21 cellular contexts compared by ENCODE assay signal in genomic region chr9:95770653-95771131, GRCh38.
DNase-seq lines count a peak whose midpoint lies in the region; ATAC-seq and TF ChIP-seq lines count a peak whose summit lies in the region.
"Had no signal": no experiment of that assay in that cellular context is flagged by ENCODE, and none has a peak within 500 bp of the region (broad histone marks: within the 10 kb centered on the region; RNA-seq: fewer than 3 reads in every experiment).

No MANE protein-coding gene starts in this region.

- ATAC-seq in HG02870 (IDR thresholded peaks at IDR 0.05; ENCODE audit: unreplicated experiment), result no peak
- no peak for ATAC-seq in GM21447 (IDR thresholded peaks at IDR 0.05; ENCODE audit: unreplicated experiment)
- ATAC-seq: mucosa of descending colon had no signal

- H3K36me3 Mint-ChIP-seq in glutamatergic neuron (ENCODE audit: unreplicated experiment), result no peaks in the 10 kb centered on the region

- H3K9me3 Mint-ChIP-seq in glutamatergic neuron (ENCODE audit: unreplicated experiment), result peaks cover 2% of the 10 kb centered on the region

- H3K27ac Mint-ChIP-seq in glutamatergic neuron (ENCODE audit: unreplicated experiment), result no peak overlapping the region

- no peak for TF ChIP-seq CTCF in glutamatergic neuron (IDR thresholded peaks at IDR 0.05; ENCODE audit: partially characterized antibody, unreplicated experiment)

- peaks cover 14% of the 10 kb centered on the region for H3K27me3 Mint-ChIP-seq in glutamatergic neuron (ENCODE audit: unreplicated experiment)

- H3K4me3 Mint-ChIP-seq in glutamatergic neuron (ENCODE audit: unreplicated experiment), result peak overlapping the region; percentile 43

- DNase-seq in Daoy (ENCODE audit: low read depth) (peak; percentile 21), NCI-H2171 (lab: John Stamatoyannopoulos, UW) (peak; percentile 17), glutamatergic neuron (peak; percentile 61), retina (peak; percentile 70), NCI-H146 treated with DMSO at 0.1 percent for 48 hours (lab: John Stamatoyannopoulos, UW; ENCODE audit: unreplicated experiment) (no peak)
- no peak for DNase-seq in stimulated activated CD4-positive, alpha-beta T cell treated with anti-CD3 and anti-CD28 coated beads, Interleukin-15, amount 100 ng/mL, for 24 hours
- DNase-seq: activated effector memory CD4-positive, alpha-beta T cell treated with anti-CD3 and anti-CD28 coated beads, Interleukin-2, amount 50 U/mL, for 16 hours; Calu3; GF-D8; Karpas-422; mucosa of descending colon; NCI-H1417 treated with DMSO at 0.1 percent for 48 hours; NCI-H510A; ovary; PC-9; spleen; stimulated activated naive CD4-positive, alpha-beta T cell; SW 1271; uterus had no signal

- peaks cover 22% of the 10 kb centered on the region for H3K4me1 Mint-ChIP-seq in glutamatergic neuron (ENCODE audit: low read depth, unreplicated experiment)

Comparison
In these comparisons a context has a peak if more than half of its experiments do, and no peak if none do; other contexts are left out.
1. DNase-seq: peak in Daoy (single experiment), NCI-H2171 (single experiment), glutamatergic neuron (single experiment) and retina (single experiment); none in NCI-H146 treated with DMSO at 0.1 percent for 48 hours (single experiment) and stimulated activated CD4-positive, alpha-beta T cell treated with anti-CD3 and anti-CD28 coated beads, Interleukin-15, amount 100 ng/mL, for 24 hours (single experiment).